ENCODE assay signal across 8 cellular contexts in genomic region chr9:34374905-34375552, GRCh38. TPM values are rescaled to one million over a fixed set of nuclear protein-coding genes. Genes with fewer than 3 reads are reported as not detected.
A peak's percentile ranks its signal among the peaks of the same experiment; 100 is the strongest.
DNase-seq lines count a peak whose midpoint lies in the region; ATAC-seq and TF ChIP-seq lines count a peak whose summit lies in the region.
"Had no signal": no experiment of that assay in that cellular context is flagged by ENCODE, and none has a peak within 500 bp of the region (broad histone marks: within the 10 kb centered on the region; RNA-seq: fewer than 3 reads in every experiment).

No MANE protein-coding gene starts in this region.

- peak overlapping the region; percentile 97 for H3K4me3 Mint-ChIP-seq in endothelial cell (ENCODE audit: unreplicated experiment)

- TF ChIP-seq CTCF in endothelial cell (IDR thresholded peaks at IDR 0.05; ENCODE audit: unreplicated experiment), result no peak
- peak; percentile 5 for TF ChIP-seq CTCF in retinal pigment epithelial cell (conservative IDR thresholded peaks at IDR 0.05; ENCODE audit: low read depth, low read length)
- no peak for TF ChIP-seq CTCF in GM10248 (IDR thresholded peaks at IDR 0.05; ENCODE audit: control extremely low read depth, extremely low read depth, low read depth, missing control alignments)

- no peak overlapping the region for H3K4me3 ChIP-seq in retinal pigment epithelial cell (ENCODE audit: low read length)
- H3K4me3 ChIP-seq: K562 had no signal

- DNase-seq in HT-29 (ENCODE audit: low spot score) (peak; percentile 85), NCI-H82 (lab: John Stamatoyannopoulos, UW) (peak; percentile 90), endothelial cell (ENCODE audit: low spot score) (no peak), retinal pigment epithelial cell (ENCODE audit: low read depth) (no peak), GM10248 (ENCODE audit: extremely low spot score) (no peak), NCI-H1694 treated with DMSO at 0.1 percent for 48 hours (lab: John Stamatoyannopoulos, UW) (no peak)

- CTCF ChIA-PET in GM10248 (lab: Yijun Ruan, JAX), result interaction anchor here (1.0 to 9.0 kb wide), 5 partner anchors 8 to 302 kb away, joined by 3 to 162 read pairs (median 3); no protein-coding TSS in a partner anchor

- POLR2A ChIA-PET in GM10248 (lab: Yijun Ruan, JAX), result no interaction called here

- peak overlapping the region; percentile 90 for H3K27ac Mint-ChIP-seq in endothelial cell (ENCODE audit: unreplicated experiment)

- peaks cover 30% of the 10 kb centered on the region for H3K4me1 Mint-ChIP-seq in endothelial cell (ENCODE audit: unreplicated experiment)

- H3K9me3 Mint-ChIP-seq in endothelial cell (ENCODE audit: unreplicated experiment), result no peaks in the 10 kb centered on the region

- peaks cover 25% of the 10 kb centered on the region for H3K27me3 Mint-ChIP-seq in endothelial cell (ENCODE audit: unreplicated experiment)

- no peak for ATAC-seq in GM21381 (IDR thresholded peaks at IDR 0.05; ENCODE audit: unreplicated experiment)
- ATAC-seq: K562 had no signal

- peaks cover 34% of the 10 kb centered on the region for H3K36me3 Mint-ChIP-seq in endothelial cell (ENCODE audit: low read depth, unreplicated experiment)

RNA-seq across cellular contexts. Expression of gene MYORG, which starts 1.7 kb away (rescaled TPM):
- 26.5 and 29.5 TPM in 2 replicates for total RNA-seq in HT-29 (2014; rRNA removed; shearing (Covaris generic))
- 77.0 TPM for total RNA-seq in endothelial cell (ENCODE audit: unreplicated experiment)

RNA-seq across cellular contexts. Expression of gene NUDT2, which starts 45.7 kb away (rescaled TPM):
- 15.9 and 16.4 TPM in 2 replicates for total RNA-seq in HT-29 (2014; rRNA removed; shearing (Covaris generic))
- 16.8 TPM for total RNA-seq in endothelial cell (ENCODE audit: unreplicated experiment)

RNA-seq across cellular contexts. Expression of gene KIF24, which starts 46.0 kb away (rescaled TPM):
- total RNA-seq in HT-29 (2014; rRNA removed; shearing (Covaris generic)), result 8.0 and 8.4 TPM in 2 replicates
- 2.2 TPM for total RNA-seq in endothelial cell (ENCODE audit: unreplicated experiment)

Comparison
In these comparisons a context has a peak if more than half of its experiments do, and no peak if none do; other contexts are left out.
1. DNase-seq: peak in HT-29 (single experiment) and NCI-H82 (single experiment); none in endothelial cell (single experiment), retinal pigment epithelial cell (single experiment), GM10248 (single experiment) and NCI-H1694 treated with DMSO at 0.1 percent for 48 hours (single experiment).